24 cellular contexts compared by ENCODE assay signal in genomic region chr15:43390723-43391122, GRCh38. TPM values are rescaled to one million over a fixed set of nuclear protein-coding genes. Genes with fewer than 3 reads are reported as not detected.
DNase-seq lines count a peak whose midpoint lies in the region; ATAC-seq, FAIRE-seq and TF ChIP-seq lines count a peak whose summit lies in the region.
"Had no signal": no experiment of that assay in that cellular context is flagged by ENCODE, and none has a peak within 500 bp of the region (broad histone marks: within the 10 kb centered on the region; RNA-seq: fewer than 3 reads in every experiment).

No MANE protein-coding gene starts in this region.

- H3K27me3 Mint-ChIP-seq in neural progenitor cell (ENCODE audit: insufficient read depth, low read depth) = peaks cover 4% of the 10 kb centered on the region
- H3K27me3 Mint-ChIP-seq: activated B cell treated with CpG ODN at 0.5 μM for 24 hours; activated naive CD4-positive, alpha-beta T cell treated with anti-CD3 and anti-CD28 coated beads, Interleukin-2, amount 10 ng/mL, durations not matched to agents 7 days and 5 days; activated T-cell treated with anti-CD3 and anti-CD28 coated beads, Interleukin-2, amount 50 U/mL, for 24 hours; type B pancreatic cell had no signal

- H3K79me2 ChIP-seq in neural progenitor cell (ENCODE audit: low read depth) (no peaks in the 10 kb centered on the region), smooth muscle cell (ENCODE audit: low read depth) (no peaks in the 10 kb centered on the region)

- TF ChIP-seq CTCF in bronchial epithelial cell (IDR thresholded peaks at IDR 0.05; ENCODE audit: insufficient read depth, low read length, severe bottlenecking) (no peak), neural progenitor cell (IDR thresholded peaks at IDR 0.05) (no peak), GM13977 (IDR thresholded peaks at IDR 0.05; ENCODE audit: extremely low read depth, insufficient read depth, missing control alignments) (no peak), smooth muscle cell (IDR thresholded peaks at IDR 0.05; ENCODE audit: borderline replicate concordance, insufficient read depth, poor library complexity, severe bottlenecking) (no peak)

- H3K36me3 ChIP-seq in bronchial epithelial cell (ENCODE audit: control insufficient read depth, insufficient read depth, low read length) (peaks cover 7% of the 10 kb centered on the region), neural progenitor cell (no peaks in the 10 kb centered on the region), smooth muscle cell (ENCODE audit: low read depth) (peaks cover 15% of the 10 kb centered on the region)

- H3F3A ChIP-seq in neural progenitor cell (ENCODE audit: low read depth) (no peaks in the 10 kb centered on the region), smooth muscle cell (ENCODE audit: low read depth) (no peaks in the 10 kb centered on the region)

- H3K4me2 ChIP-seq in neural progenitor cell (no peak overlapping the region), smooth muscle cell (no peak overlapping the region)

- H3K4me3 ChIP-seq in bronchial epithelial cell (ENCODE audit: low read depth, low read length) = no peak overlapping the region
- H3K4me3 ChIP-seq in neural progenitor cell = no peak overlapping the region
- no peak overlapping the region for H3K4me3 ChIP-seq in smooth muscle cell
- H3K4me3 ChIP-seq: left lung, Peyer's patch, prostate gland, stomach had no signal

- ATAC-seq in left colon = no peak
- ATAC-seq: left lung had no signal

- H3K9me3 Mint-ChIP-seq in neural progenitor cell = no peaks in the 10 kb centered on the region
- H3K9me3 Mint-ChIP-seq: activated B cell treated with CpG ODN at 0.5 μM for 24 hours; activated naive CD4-positive, alpha-beta T cell treated with anti-CD3 and anti-CD28 coated beads, Interleukin-2, amount 10 ng/mL, durations not matched to agents 7 days and 5 days; activated T-cell treated with anti-CD3 and anti-CD28 coated beads, Interleukin-2, amount 50 U/mL, for 24 hours; type B pancreatic cell had no signal

- intact Hi-C loops in left colon (cut with DNase I, micrococcal nuclease) = no loop called here

- peak overlapping the region; percentile 59 for H3K27ac Mint-ChIP-seq in neural progenitor cell
- H3K27ac Mint-ChIP-seq: activated B cell treated with CpG ODN at 0.5 μM for 24 hours; activated naive CD4-positive, alpha-beta T cell treated with anti-CD3 and anti-CD28 coated beads, Interleukin-2, amount 10 ng/mL, durations not matched to agents 7 days and 5 days; activated T-cell treated with anti-CD3 and anti-CD28 coated beads, Interleukin-2, amount 50 U/mL, for 24 hours; type B pancreatic cell had no signal

- H3K27ac ChIP-seq in neural progenitor cell (no peak overlapping the region), smooth muscle cell (ENCODE audit: low read depth) (no peak overlapping the region)
- H3K27ac ChIP-seq: left lung, Peyer's patch, prostate gland, stomach had no signal

- H3K9me3 ChIP-seq in neural progenitor cell (ENCODE audit: low read depth) = no peaks in the 10 kb centered on the region
- H3K9me3 ChIP-seq in smooth muscle cell (replicated peaks; ENCODE audit: low read depth) = no peaks in the 10 kb centered on the region
- H3K9me3 ChIP-seq: left lung, Peyer's patch, prostate gland, stomach had no signal

- H3K4me1 ChIP-seq in neural progenitor cell = no peaks in the 10 kb centered on the region
- H3K4me1 ChIP-seq in smooth muscle cell (ENCODE audit: low read depth) = no peaks in the 10 kb centered on the region
- H3K4me1 ChIP-seq: left lung, Peyer's patch, prostate gland, stomach had no signal

- FAIRE-seq in bronchial epithelial cell (lab: Jason Lieb, UNC) = no peak

- no peaks in the 10 kb centered on the region for H3K4me1 Mint-ChIP-seq in neural progenitor cell
- H3K4me1 Mint-ChIP-seq: activated B cell treated with CpG ODN at 0.5 μM for 24 hours; activated naive CD4-positive, alpha-beta T cell treated with anti-CD3 and anti-CD28 coated beads, Interleukin-2, amount 10 ng/mL, durations not matched to agents 7 days and 5 days had no signal

- DNase-seq in Daoy (ENCODE audit: low read depth) (peak; percentile 16), LHCN-M2 (ENCODE audit: low read depth) (peak; percentile 28), bronchial epithelial cell (ENCODE audit: low read depth) (peak; percentile 15), neural progenitor cell (ENCODE audit: low spot score) (no peak), left colon (no peak), GM13977 (ENCODE audit: low spot score) (no peak), NCI-H2107 treated with DMSO at 0.1 percent for 48 hours (lab: John Stamatoyannopoulos, UW; ENCODE audit: unreplicated experiment) (no peak), smooth muscle cell (lab: John Stamatoyannopoulos, UW; ENCODE audit: unreplicated experiment) (no peak)
- DNase-seq: activated B cell treated with CpG ODN at 0.5 μM for 24 hours; activated naive CD4-positive, alpha-beta T cell treated with anti-CD3 and anti-CD28 coated beads, Interleukin-2, amount 10 ng/mL, durations not matched to agents 7 days and 5 days; activated T-cell treated with anti-CD3 and anti-CD28 coated beads, Interleukin-2, amount 50 U/mL, for 24 hours; aorta; effector memory CD4-positive, alpha-beta T cell; KBM-7; left lung; NCI-H1105 treated with DMSO at 0.1 percent for 48 hours; NCI-H510A treated with DMSO at 0.1 percent for 48 hours; NK-92 treated with Interleukin-12 subunit alpha and Interleukin-12 subunit beta, amount 100 ng/mL, for 24 hours; Peyer's patch; small intestine; stimulated activated CD4-positive, alpha-beta T cell treated with anti-CD3 and anti-CD28 coated beads, Interleukin-2, amount 100 ng/mL, for 48 hours; stomach had no signal

- H3K27me3 ChIP-seq in bronchial epithelial cell (ENCODE audit: control insufficient read depth, insufficient read depth, low read length) = no peaks in the 10 kb centered on the region
- H3K27me3 ChIP-seq in neural progenitor cell = no peaks in the 10 kb centered on the region
- H3K27me3 ChIP-seq in smooth muscle cell (ENCODE audit: low read depth) = no peaks in the 10 kb centered on the region
- H3K27me3 ChIP-seq: left lung, Peyer's patch, stomach had no signal

- H3K9ac ChIP-seq in neural progenitor cell = no peak overlapping the region
- no peak overlapping the region for H3K9ac ChIP-seq in smooth muscle cell (ENCODE audit: low read depth)

- H3K36me3 Mint-ChIP-seq in neural progenitor cell = peaks cover 31% of the 10 kb centered on the region

- in situ Hi-C loops in GM13977 (cut with MboI; ENCODE audit: low pct_unique_long_range_greater_than_20kb, low sequenced_read_pairs, unreplicated experiment) = no loop called here

- H2AFZ ChIP-seq in neural progenitor cell (replicated peaks) (no peak overlapping the region), smooth muscle cell (ENCODE audit: low read depth) (no peak overlapping the region)

- H4K20me1 ChIP-seq in neural progenitor cell (ENCODE audit: low read depth) (no peaks in the 10 kb centered on the region), smooth muscle cell (ENCODE audit: low read depth) (no peaks in the 10 kb centered on the region)

- WGBS in smooth muscle cell (ENCODE audit: low lambda C conversion rate) = 92% methylated on average over 8 of the region's 8 CpGs

- H3K4me3 Mint-ChIP-seq in neural progenitor cell = no peak overlapping the region
- H3K4me3 Mint-ChIP-seq: activated B cell treated with CpG ODN at 0.5 μM for 24 hours; activated naive CD4-positive, alpha-beta T cell treated with anti-CD3 and anti-CD28 coated beads, Interleukin-2, amount 10 ng/mL, durations not matched to agents 7 days and 5 days; activated T-cell treated with anti-CD3 and anti-CD28 coated beads, Interleukin-2, amount 50 U/mL, for 24 hours; type B pancreatic cell had no signal

RNA-seq across cellular contexts. Expression of gene TUBGCP4, which starts 19.8 kb away (rescaled TPM):
- 12.7 and 13.2 TPM in 2 replicates for total RNA-seq in Daoy (2014; rRNA removed; shearing (Covaris generic))
- total RNA-seq in LHCN-M2 (2014; rRNA removed) (13.8 and 15.6 TPM in 2 replicates), bronchial epithelial cell (13.7 and 17.4 TPM in 2 replicates), neural progenitor cell (ENCODE audit: low replicate concordance) (14.1 and 15.6 TPM in 2 replicates), left colon (10 to 100 TPM; 18.6 to 23.7 TPM), smooth muscle cell (5.9 and 11.4 TPM in 2 replicates)
- 7.4 TPM for polyA plus RNA-seq in LHCN-M2 (2012)
- polyA plus RNA-seq in smooth muscle cell = 9.0 and 10.2 TPM in 2 replicates

RNA-seq across cellular contexts. Expression of gene ZSCAN29, which starts 19.9 kb away (rescaled TPM):
- total RNA-seq in Daoy (2014; rRNA removed; shearing (Covaris generic)) = 20.1 and 25.3 TPM in 2 replicates
- total RNA-seq in LHCN-M2 (2014; rRNA removed) (20.8 and 24.2 TPM in 2 replicates), bronchial epithelial cell (32.9 and 36.6 TPM in 2 replicates), neural progenitor cell (ENCODE audit: low replicate concordance) (27.1 and 44.6 TPM in 2 replicates), left colon (10 to 100 TPM; 28.6 to 29.6 TPM), smooth muscle cell (10.9 and 20.9 TPM in 2 replicates)
- 6.8 TPM for polyA plus RNA-seq in LHCN-M2 (2012)
- polyA plus RNA-seq in smooth muscle cell = 6.3 and 11.6 TPM in 2 replicates

Comparison
In these comparisons a context has a peak if more than half of its experiments do, and no peak if none do; other contexts are left out.
1. DNase-seq: peak in Daoy (single experiment), LHCN-M2 (single experiment) and bronchial epithelial cell (single experiment); none in neural progenitor cell (single experiment), left colon (0 of 2), GM13977 (single experiment), NCI-H2107 treated with DMSO at 0.1 percent for 48 hours (single experiment) and smooth muscle cell (single experiment).